Comparison of ENCODE assay signal across 7 cellular contexts in genomic region chr17:44346064-44346844, GRCh38. TPM values are rescaled to one million over a fixed set of nuclear protein-coding genes. Genes with fewer than 3 reads are reported as not detected.
DNase-seq lines count a peak whose midpoint lies in the region; TF ChIP-seq lines count a peak whose summit lies in the region.

No MANE protein-coding gene starts in this region.

- H3K9me3 Mint-ChIP-seq in activated T-helper 2 cell treated with anti-CD3 and anti-CD28 coated beads, Interferon-gamma antibody, Interleukin-2, Interleukin-4, amounts not matched to agents 10 μg/mL and 5 μg/mL and 100 μg/mL, durations not matched to agents 14 hours and 24 hours and 36 hours = no peaks in the 10 kb centered on the region

- H3K9ac ChIP-seq in iPS-20b (ENCODE audit: low read depth, low read length) = peak overlapping the region; percentile 80; the same call in 1 of the 2 replicates

- TF ChIP-seq EP300 in stomach (IDR thresholded peaks at IDR 0.05) = no peak

- no peak overlapping the region for H3K27ac ChIP-seq in iPS-20b (ENCODE audit: low read length)
- H3K27ac ChIP-seq in stomach = peak overlapping the region; percentile 27 to 89 (median 87)

- no peak for TF ChIP-seq POLR2A in stomach (IDR thresholded peaks at IDR 0.05)

- DNase-seq in HFF-Myc (ENCODE audit: extremely low read depth, low read depth) = no peak
- DNase-seq in activated T-helper 2 cell treated with anti-CD3 and anti-CD28 coated beads, Interferon-gamma antibody, Interleukin-2, Interleukin-4, amounts not matched to agents 10 μg/mL and 5 μg/mL and 100 μg/mL, durations not matched to agents 14 hours and 24 hours and 36 hours (ENCODE audit: low spot score) = no peak
- DNase-seq in stomach = no peak
- no peak for DNase-seq in KG1 (lab: John Stamatoyannopoulos, UW)
- no peak for DNase-seq in NCI-H1694 treated with DMSO at 0.1 percent for 48 hours (lab: John Stamatoyannopoulos, UW)
- no peak for DNase-seq in NCI-H1048 (lab: John Stamatoyannopoulos, UW)

- peaks cover 12% of the 10 kb centered on the region for H3K27me3 Mint-ChIP-seq in activated T-helper 2 cell treated with anti-CD3 and anti-CD28 coated beads, Interferon-gamma antibody, Interleukin-2, Interleukin-4, amounts not matched to agents 10 μg/mL and 5 μg/mL and 100 μg/mL, durations not matched to agents 14 hours and 24 hours and 36 hours (ENCODE audit: low read depth)

- TF ChIP-seq CTCF in HFF-Myc (IDR thresholded peaks at IDR 0.05; ENCODE audit: low read depth, low read length, missing control alignments) (no peak), stomach (IDR thresholded peaks at IDR 0.05) (peak in 1 of 7 experiments; percentile 25)

- intact Hi-C loops in activated T-helper 2 cell treated with anti-CD3 and anti-CD28 coated beads, Interferon-gamma antibody, Interleukin-2, Interleukin-4, amounts not matched to agents 10 μg/mL and 5 μg/mL and 100 μg/mL, durations not matched to agents 14 hours and 24 hours and 36 hours (cut with micrococcal nuclease) = no loop called here
- intact Hi-C loops in stomach (cut with DNase I; ENCODE audit: low total_unique reads) = no loop called here

- no peaks in the 10 kb centered on the region for H3K36me3 Mint-ChIP-seq in activated T-helper 2 cell treated with anti-CD3 and anti-CD28 coated beads, Interferon-gamma antibody, Interleukin-2, Interleukin-4, amounts not matched to agents 10 μg/mL and 5 μg/mL and 100 μg/mL, durations not matched to agents 14 hours and 24 hours and 36 hours (ENCODE audit: low read depth)

- H3K4me3 ChIP-seq in HFF-Myc (replicated peaks; ENCODE audit: low read depth, low read length) (peak overlapping the region; percentile 96), iPS-20b (ENCODE audit: low read length) (peak overlapping the region; percentile 92), stomach (peak overlapping the region; percentile 62 to 89 (median 76))

- H3K4me3 Mint-ChIP-seq in activated T-helper 2 cell treated with anti-CD3 and anti-CD28 coated beads, Interferon-gamma antibody, Interleukin-2, Interleukin-4, amounts not matched to agents 10 μg/mL and 5 μg/mL and 100 μg/mL, durations not matched to agents 14 hours and 24 hours and 36 hours (ENCODE audit: low read depth) = peak overlapping the region; percentile 94

- WGBS in stomach, 5 donors = 61 to 66% (median 64%) methylated on average over 13 of the region's 13 CpGs

- peak overlapping the region; percentile 56 for H3K27ac Mint-ChIP-seq in activated T-helper 2 cell treated with anti-CD3 and anti-CD28 coated beads, Interferon-gamma antibody, Interleukin-2, Interleukin-4, amounts not matched to agents 10 μg/mL and 5 μg/mL and 100 μg/mL, durations not matched to agents 14 hours and 24 hours and 36 hours

- no peaks in the 10 kb centered on the region for H3K36me3 ChIP-seq in iPS-20b (ENCODE audit: insufficient read depth, low read depth, low read length)
- peaks cover 18 to 31% (median 29%) of the 10 kb centered on the region in 4 donors for H3K36me3 ChIP-seq in stomach

- H3K4me1 ChIP-seq in iPS-20b (ENCODE audit: insufficient read depth, low read length) = 0 out of 2 replicates have a peak, but pooled peaks cover 5% of the 10 kb centered on the region
- peaks cover 11 to 55% (median 23%) of the 10 kb centered on the region in 4 donors for H3K4me1 ChIP-seq in stomach

- H3K9me3 ChIP-seq in iPS-20b (ENCODE audit: insufficient read depth, low read depth, low read length) (no peaks in the 10 kb centered on the region), stomach (no peaks in the 10 kb centered on the region)

- H3K4me1 Mint-ChIP-seq in activated T-helper 2 cell treated with anti-CD3 and anti-CD28 coated beads, Interferon-gamma antibody, Interleukin-2, Interleukin-4, amounts not matched to agents 10 μg/mL and 5 μg/mL and 100 μg/mL, durations not matched to agents 14 hours and 24 hours and 36 hours (ENCODE audit: low read depth) = peaks cover 12% of the 10 kb centered on the region

- peaks cover 14% of the 10 kb centered on the region for H3K27me3 ChIP-seq in iPS-20b (ENCODE audit: insufficient read depth, low read length)
- H3K27me3 ChIP-seq in stomach = no peaks in the 10 kb centered on the region

RNA-seq across cellular contexts. Expression of gene GRN, which starts 1.2 kb away (rescaled TPM):
- total RNA-seq in activated T-helper 2 cell treated with anti-CD3 and anti-CD28 coated beads, Interferon-gamma antibody, Interleukin-2, Interleukin-4, amounts not matched to agents 10 μg/mL and 5 μg/mL and 100 μg/mL, durations not matched to agents 14 hours and 24 hours and 36 hours = 37.8 and 41.4 TPM in 2 replicates
- 100 to 1,000 TPM; 104 to 644 (median 239) TPM for total RNA-seq in stomach
- 100 to 1,000 TPM in 1 of 3 donors, 10 to 100 TPM in 2; 31.8 to 189 (median 78.9) TPM for polyA plus RNA-seq in stomach

RNA-seq across cellular contexts. Expression of gene FAM171A2, which starts 17.4 kb away (rescaled TPM):
- total RNA-seq in activated T-helper 2 cell treated with anti-CD3 and anti-CD28 coated beads, Interferon-gamma antibody, Interleukin-2, Interleukin-4, amounts not matched to agents 10 μg/mL and 5 μg/mL and 100 μg/mL, durations not matched to agents 14 hours and 24 hours and 36 hours = 0.32 and 1.0 TPM in 2 replicates
- total RNA-seq in stomach = 1 to 10 TPM in 2 of 5 donors, not detected in 3; 2.0 to 5.4 TPM
- under 1 TPM; 0.30 to 0.31 (median 0.31) TPM for polyA plus RNA-seq in stomach

RNA-seq across cellular contexts. Expression of gene SLC25A39, which starts 21.6 kb away (rescaled TPM):
- 132 and 141 TPM in 2 replicates for total RNA-seq in activated T-helper 2 cell treated with anti-CD3 and anti-CD28 coated beads, Interferon-gamma antibody, Interleukin-2, Interleukin-4, amounts not matched to agents 10 μg/mL and 5 μg/mL and 100 μg/mL, durations not matched to agents 14 hours and 24 hours and 36 hours
- total RNA-seq in stomach = 100 to 1,000 TPM in 3 of 5 donors, 10 to 100 TPM in 2; 42.0 to 351 (median 133) TPM
- 100 to 1,000 TPM; 124 to 161 (median 135) TPM for polyA plus RNA-seq in stomach

RNA-seq across cellular contexts. Expression of gene RUNDC3A, which starts 37.9 kb away (rescaled TPM):
- 0.16 and 0.18 TPM in 2 replicates for total RNA-seq in activated T-helper 2 cell treated with anti-CD3 and anti-CD28 coated beads, Interferon-gamma antibody, Interleukin-2, Interleukin-4, amounts not matched to agents 10 μg/mL and 5 μg/mL and 100 μg/mL, durations not matched to agents 14 hours and 24 hours and 36 hours
- total RNA-seq in stomach = 10 to 100 TPM in 1 of 5 donors, 1 to 10 TPM in 2, under 1 TPM in 1, not detected in 1; 0.43 to 40.8 (median 3.5) TPM
- 1 to 10 TPM; 4.5 to 6.0 (median 4.5) TPM for polyA plus RNA-seq in stomach

RNA-seq across cellular contexts. Expression of gene ITGA2B, which starts 43.2 kb away (rescaled TPM):
- total RNA-seq in activated T-helper 2 cell treated with anti-CD3 and anti-CD28 coated beads, Interferon-gamma antibody, Interleukin-2, Interleukin-4, amounts not matched to agents 10 μg/mL and 5 μg/mL and 100 μg/mL, durations not matched to agents 14 hours and 24 hours and 36 hours = 1.5 and 2.7 TPM in 2 replicates
- 1 to 10 TPM in 1 of 5 donors, under 1 TPM in 1, not detected in 3; under 0.01 to 2.4 TPM for total RNA-seq in stomach
- under 1 TPM; 0.12 to 0.53 (median 0.46) TPM for polyA plus RNA-seq in stomach
